ENCODE assay signal across 30 cellular contexts in the genomic region with DNA sequence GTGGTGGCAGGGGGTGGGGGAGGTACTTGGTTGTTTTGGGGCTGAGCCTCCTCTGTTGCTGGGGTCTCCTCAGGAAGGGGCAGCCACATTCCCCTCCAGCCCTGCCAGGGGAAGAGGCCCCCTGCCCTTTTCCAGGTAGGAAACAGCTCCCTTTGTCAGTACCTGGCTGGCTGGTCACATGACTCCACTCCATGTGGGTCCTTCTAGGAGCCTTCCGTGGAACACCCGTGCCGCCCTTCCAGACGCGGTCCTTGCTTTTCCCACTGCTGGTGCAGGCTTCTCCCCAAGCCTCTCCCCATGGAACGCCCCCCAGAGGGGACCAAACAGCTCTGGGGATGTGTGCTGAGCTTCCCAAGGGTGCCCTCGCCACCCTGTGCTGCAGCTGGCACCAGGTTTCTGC. TPM values are rescaled to one million over a fixed set of nuclear protein-coding genes. Genes with fewer than 3 reads are reported as not detected.
"Had no signal": no experiment of that assay in that cellular context is flagged by ENCODE, and none has a peak within 500 bp of the region (broad histone marks: within the 10 kb centered on the region; RNA-seq: fewer than 3 reads in every experiment).

No MANE protein-coding gene starts in this region.

- H3K9me3 Mint-ChIP-seq: activated CD4-positive, alpha-beta T cell treated with anti-CD3 and anti-CD28 coated beads, Interleukin-2, amount 10 ng/mL, durations not matched to agents 7 days and 5 days; activated CD8-positive, alpha-beta T cell treated with anti-CD3 and anti-CD28 coated beads for 36 hours; activated naive CD4-positive, alpha-beta T cell treated with anti-CD3 and anti-CD28 coated beads, Interleukin-2, amount 50 U/mL, for 24 hours; brain; effector memory CD8-positive, alpha-beta T cell; mesothelial cell of epicardium; naive thymus-derived CD8-positive, alpha-beta T cell; stimulated activated naive CD8-positive, alpha-beta T cell treated with anti-CD3 and anti-CD28 coated beads, Interleukin-15, amount 100 ng/mL, for 72 hours had no signal

- H3K9me3 ChIP-seq: esophagus muscularis mucosa, neutrophil, ovary, prostate gland, right atrium auricular region, tibial nerve, vagina had no signal

- H3K36me3 ChIP-seq: esophagus muscularis mucosa, ovary, prostate gland, right atrium auricular region, vagina had no signal

- ATAC-seq: activated CD4-positive, CD25-positive, alpha-beta regulatory T cell treated with anti-CD3 and anti-CD28 coated beads, Interleukin-2, amount 50 U/mL, for 24 hours; activated CD8-positive, alpha-beta memory T cell treated with anti-CD3 and anti-CD28 coated beads, Interleukin-2, amount 10 ng/mL, durations not matched to agents 7 days and 5 days; activated CD8-positive, alpha-beta T cell treated with anti-CD3 and anti-CD28 coated beads for 36 hours; effector memory CD8-positive, alpha-beta T cell; left ventricle myocardium superior; naive thymus-derived CD8-positive, alpha-beta T cell; stimulated activated naive CD8-positive, alpha-beta T cell treated with anti-CD3 and anti-CD28 coated beads, Interleukin-15, amount 100 ng/mL, for 72 hours had no signal

- H3K4me3 Mint-ChIP-seq: activated CD4-positive, alpha-beta T cell treated with anti-CD3 and anti-CD28 coated beads, Interleukin-2, amount 10 ng/mL, durations not matched to agents 7 days and 5 days; activated CD8-positive, alpha-beta memory T cell treated with anti-CD3 and anti-CD28 coated beads, Interleukin-2, amount 10 ng/mL, durations not matched to agents 7 days and 5 days; activated CD8-positive, alpha-beta T cell treated with anti-CD3 and anti-CD28 coated beads for 36 hours; activated naive CD4-positive, alpha-beta T cell treated with anti-CD3 and anti-CD28 coated beads, Interleukin-2, amount 50 U/mL, for 24 hours; brain; effector memory CD8-positive, alpha-beta T cell; mesothelial cell of epicardium; naive thymus-derived CD8-positive, alpha-beta T cell; stimulated activated naive CD8-positive, alpha-beta T cell treated with anti-CD3 and anti-CD28 coated beads, Interleukin-15, amount 100 ng/mL, for 72 hours had no signal

- H3K4me3 ChIP-seq: esophagus muscularis mucosa, ovary, prostate gland, right atrium auricular region, skin epidermis, tibial nerve, vagina had no signal

- H3K27me3 Mint-ChIP-seq: activated naive CD4-positive, alpha-beta T cell treated with anti-CD3 and anti-CD28 coated beads, Interleukin-2, amount 50 U/mL, for 24 hours had no signal

- H3K36me3 Mint-ChIP-seq: activated CD8-positive, alpha-beta memory T cell treated with anti-CD3 and anti-CD28 coated beads, Interleukin-2, amount 10 ng/mL, durations not matched to agents 7 days and 5 days; activated naive CD4-positive, alpha-beta T cell treated with anti-CD3 and anti-CD28 coated beads, Interleukin-2, amount 50 U/mL, for 24 hours; mesothelial cell of epicardium; naive thymus-derived CD8-positive, alpha-beta T cell had no signal

- H3K27ac ChIP-seq: esophagus muscularis mucosa, neutrophil, ovary, prostate gland, right atrium auricular region, skin epidermis, tibial nerve, vagina had no signal

- H3K27me3 ChIP-seq: ovary, right atrium auricular region, vagina had no signal

- DNase-seq: activated CD4-positive, alpha-beta T cell treated with anti-CD3 and anti-CD28 coated beads, Interleukin-2, amount 10 ng/mL, durations not matched to agents 7 days and 5 days; activated CD8-positive, alpha-beta memory T cell treated with anti-CD3 and anti-CD28 coated beads, Interleukin-2, amount 10 ng/mL, durations not matched to agents 7 days and 5 days; activated CD8-positive, alpha-beta T cell treated with anti-CD3 and anti-CD28 coated beads for 36 hours; activated gamma-delta T cell treated with Interleukin-2 at 50 U/mL for 16 hours; activated T-cell treated with anti-CD3 and anti-CD28 coated beads, Interleukin-2, amount 50 U/mL, for 1 hour; caudate nucleus; effector memory CD8-positive, alpha-beta T cell; glutamatergic neuron; hippocampal formation; left ventricle myocardium superior; mammary epithelial cell; ovary; stimulated activated CD4-positive, alpha-beta T cell treated with anti-CD3 and anti-CD28 coated beads, Interleukin-1b, Interleukin-23, amount 100 ng/mL, for 48 hours; stimulated activated naive CD8-positive, alpha-beta T cell treated with anti-CD3 and anti-CD28 coated beads, Interleukin-15, amount 100 ng/mL, for 72 hours had no signal

- H3K4me1 ChIP-seq: prostate gland, right atrium auricular region, vagina had no signal

- H3K27ac Mint-ChIP-seq: activated CD4-positive, alpha-beta T cell treated with anti-CD3 and anti-CD28 coated beads, Interleukin-2, amount 10 ng/mL, durations not matched to agents 7 days and 5 days; activated CD8-positive, alpha-beta memory T cell treated with anti-CD3 and anti-CD28 coated beads, Interleukin-2, amount 10 ng/mL, durations not matched to agents 7 days and 5 days; activated CD8-positive, alpha-beta T cell treated with anti-CD3 and anti-CD28 coated beads for 36 hours; activated naive CD4-positive, alpha-beta T cell treated with anti-CD3 and anti-CD28 coated beads, Interleukin-2, amount 50 U/mL, for 24 hours; brain; effector memory CD8-positive, alpha-beta T cell; mesothelial cell of epicardium had no signal

- H3K4me1 Mint-ChIP-seq: activated CD8-positive, alpha-beta memory T cell treated with anti-CD3 and anti-CD28 coated beads, Interleukin-2, amount 10 ng/mL, durations not matched to agents 7 days and 5 days; mesothelial cell of epicardium had no signal

RNA-seq across cellular contexts. Expression of gene CACNG2, which starts 52.5 kb away (rescaled TPM):
- total RNA-seq: activated CD4-positive, alpha-beta T cell treated with anti-CD3 and anti-CD28 coated beads, Interleukin-2, amount 10 ng/mL, durations not matched to agents 7 days and 5 days; activated CD8-positive, alpha-beta memory T cell treated with anti-CD3 and anti-CD28 coated beads, Interleukin-2, amount 10 ng/mL, durations not matched to agents 7 days and 5 days; activated CD8-positive, alpha-beta T cell treated with anti-CD3 and anti-CD28 coated beads for 36 hours; aorta; dermis microvascular lymphatic vessel endothelial cell; esophagus muscularis mucosa; left ventricle myocardium superior; mammary epithelial cell; mesothelial cell of epicardium; naive thymus-derived CD8-positive, alpha-beta T cell; ovary; prostate gland; right atrium auricular region; T-helper 2 cell treated with Interferon-gamma antibody and Interleukin-4, amounts not matched to agents 100 ng/mL and 5 ng/mL, for 36 hours; tibial nerve; vagina had no signal
- polyA plus RNA-seq: adipose tissue; mammary epithelial cell; naive thymus-derived CD8-positive, alpha-beta T cell; ovary had no signal
